ENCODE assay signal across 6 cellular contexts in genomic region chr17:50114849-50115357, GRCh38. TPM values are rescaled to one million over a fixed set of nuclear protein-coding genes. Genes with fewer than 3 reads are reported as not detected.
DNase-seq lines count a peak whose midpoint lies in the region; ATAC-seq and TF ChIP-seq lines count a peak whose summit lies in the region.

No MANE protein-coding gene starts in this region.

- TF ChIP-seq RAD21 in HCT116 (IDR thresholded peaks at IDR 0.05; ENCODE audit: low read depth) = no peak; the same call in 1 of the 2 replicates

- DNase-seq in AG09319 (ENCODE audit: extremely low read depth, low read depth) (no peak), HCT116 (ENCODE audit: low read depth, low spot score) (peak; percentile 66), SIG-M5 treated with dmso at 0.1 percent for 504 hours (lab: John Stamatoyannopoulos, UW; ENCODE audit: unreplicated experiment) (peak; percentile 82), foreskin melanocyte (peak; percentile 49), prostate gland (ENCODE audit: low spot score) (no peak)

- CTCF ChIA-PET in HCT116 (lab: Charles Lee) = interaction anchor here (1.1 to 6.8 kb wide), 11 partner anchors 9 to 85 kb away, joined by 3 to 55 read pairs (median 5); partner anchors contain the start of gene PDK2

- TF ChIP-seq CTCF in AG09319 (IDR thresholded peaks at IDR 0.05; ENCODE audit: low read depth, low read length) (peak; percentile 76), HCT116 (IDR thresholded peaks at IDR 0.05 in 2 of 3, conservative IDR thresholded peaks at IDR 0.05 in 1 of 3; ENCODE audit: borderline replicate concordance in 1 of 3, insufficient read depth in 1 of 3, low read depth in 2 of 3, low read length in 2 of 3) (peak; percentile 88 to 98 (median 92)), prostate gland (IDR thresholded peaks at IDR 0.05) (peak in 2 of 4 experiments; percentile 31 to 43)

- peak overlapping the region; percentile 35 for H3K4me2 ChIP-seq in HCT116 (ENCODE audit: low read length)

- WGBS in prostate gland = 26% methylated on average over 6 of the region's 6 CpGs

- H3K4me3 ChIP-seq in HCT116 (replicated peaks in 1 of 2; ENCODE audit: low read depth in 1 of 2, low read length in 2 of 2) (no peak overlapping the region), prostate gland (no peak overlapping the region)

- POLR2A ChIA-PET in HCT116 (lab: Charles Lee) = no interaction called here

- RAD21 ChIA-PET in HCT116 (lab: Charles Lee; ENCODE audit: low non-redundant PET in 1 of 2, low total read pairs in 2 of 2, uncharacterized antibody in 2 of 2, unreplicated experiment in 2 of 2) = no interaction called here

- ATAC-seq in HCT116 = peak; percentile 51
- no peak for ATAC-seq in HG02885 (IDR thresholded peaks at IDR 0.05; ENCODE audit: poor library complexity, unreplicated experiment)

- no peak overlapping the region for H3K9ac ChIP-seq in HCT116 (ENCODE audit: low read length)

- H3K9me2 ChIP-seq in HCT116 (ENCODE audit: insufficient read depth) = no peaks in the 10 kb centered on the region

- no peak overlapping the region for H3K27ac ChIP-seq in HCT116 (ENCODE audit: low read depth, low read length)
- H3K27ac ChIP-seq in prostate gland = no peak overlapping the region

- peaks cover 7 to 22% of the 10 kb centered on the region in 2 experiments; a peak in 3 of 4 replicates for H3K4me1 ChIP-seq in HCT116 (ENCODE audit: control insufficient read depth in 1 of 2, insufficient read depth in 2 of 2, low read length in 2 of 2)
- no peaks in the 10 kb centered on the region for H3K4me1 ChIP-seq in prostate gland (replicated peaks)

- H3K36me3 ChIP-seq in HCT116 (ENCODE audit: control insufficient read depth in 1 of 2, insufficient read depth in 2 of 2, low read length in 2 of 2) = no peaks in the 10 kb centered on the region
- no peaks in the 10 kb centered on the region for H3K36me3 ChIP-seq in prostate gland

- no TSS peak for BruUV-seq in HCT116 (replicated peaks; lab: Mats Ljungman, UMichigan)

- intact Hi-C loops in HCT116 (cut with micrococcal nuclease) = loop anchor here (2.0 kb wide), 1 partner anchor 46 kb away; no protein-coding TSS in a partner anchor
- intact Hi-C loops in prostate gland (cut with DNase I) = loop anchor here (2.0 to 5.0 kb wide), 2 partner anchors 37 to 46 kb away; partner anchors contain the start of gene PPP1R9B

- no peaks in the 10 kb centered on the region for H3K79me2 ChIP-seq in HCT116 (ENCODE audit: insufficient read depth, low read length)

- no peaks in the 10 kb centered on the region for H3K9me3 ChIP-seq in HCT116 (ENCODE audit: control insufficient read depth in 1 of 2, insufficient read depth in 1 of 2, low read depth in 1 of 2, low read length in 2 of 2)
- H3K9me3 ChIP-seq in prostate gland = no peaks in the 10 kb centered on the region

- no peaks in the 10 kb centered on the region for H4K20me1 ChIP-seq in HCT116 (ENCODE audit: insufficient read depth)

- TF ChIP-seq POLR2A in HCT116 (IDR thresholded peaks at IDR 0.05; ENCODE audit: borderline replicate concordance, extremely low read depth, insufficient read depth, insufficient read length) (no peak), prostate gland (IDR thresholded peaks at IDR 0.05) (no peak)

- peaks cover 6% of the 10 kb centered on the region; the same call in 1 of the 2 replicates for H3K27me3 ChIP-seq in HCT116 (ENCODE audit: insufficient read depth, low read length)
- no peaks in the 10 kb centered on the region for H3K27me3 ChIP-seq in prostate gland (replicated peaks; ENCODE audit: insufficient read depth)

- H2AFZ ChIP-seq in HCT116 (ENCODE audit: low read depth, low read length, poor library complexity, severe bottlenecking) = peak overlapping the region; percentile 34

TF ChIP-seq in HCT116, 20 proteins besides CTCF, POLR2A, EP300 and RAD21:
- TF ChIP-seq SRF (IDR thresholded peaks at IDR 0.05; ENCODE audit: low read depth) (no peak), YY1 (IDR thresholded peaks at IDR 0.05; ENCODE audit: extremely low read depth, insufficient replicate concordance, low read depth, low read length) (no peak), TCF7L2 (IDR thresholded peaks at IDR 0.05; ENCODE audit: borderline replicate concordance, extremely low read depth, insufficient read depth, insufficient read length) (no peak), POLR2AphosphoS5 (IDR thresholded peaks at IDR 0.05; ENCODE audit: low read depth, low read length) (no peak), SP1 (IDR thresholded peaks at IDR 0.05; ENCODE audit: low read depth) (no peak), EZH2phosphoT487 (IDR thresholded peaks at IDR 0.05; ENCODE audit: borderline replicate concordance) (no peak), ATF3 (IDR thresholded peaks at IDR 0.05) (no peak), MAX (IDR thresholded peaks at IDR 0.05) (no peak), ELF1 (IDR thresholded peaks at IDR 0.05; ENCODE audit: borderline replicate concordance, low read depth) (no peak), ZNF274 (IDR thresholded peaks at IDR 0.05; ENCODE audit: low read depth, low read length) (no peak), EZH2 (IDR thresholded peaks at IDR 0.05) (no peak)

RNA-seq across cellular contexts. Expression of gene SAMD14, which starts 15.1 kb away (rescaled TPM):
- total RNA-seq in HCT116 (2021; ENCODE audit: unreplicated experiment) (1.5 TPM), prostate gland (1 to 10 TPM; 2.5 to 7.4 TPM)
- polyA plus RNA-seq in HCT116 (2012) = 0.74 and 0.79 TPM in 2 replicates

RNA-seq across cellular contexts. Expression of gene PDK2, which starts 19.8 kb away (rescaled TPM):
- total RNA-seq in HCT116 (2021; ENCODE audit: unreplicated experiment) (39.1 TPM), prostate gland (10 to 100 TPM; 47.1 to 79.5 TPM)
- polyA plus RNA-seq in HCT116 (2012) = 62.1 and 68.9 TPM in 2 replicates

RNA-seq across cellular contexts. Expression of gene PPP1R9B, which starts 35.6 kb away (rescaled TPM):
- 112 TPM for total RNA-seq in HCT116 (2021; ENCODE audit: unreplicated experiment)
- polyA plus RNA-seq in HCT116 (2012) = 65.7 and 68.5 TPM in 2 replicates
- 10 to 100 TPM; 36.2 to 79.7 TPM for total RNA-seq in prostate gland

RNA-seq across cellular contexts. Expression of gene SGCA, which starts 50.9 kb away (rescaled TPM):
- 0.37 TPM for total RNA-seq in HCT116 (2021; ENCODE audit: unreplicated experiment)
- polyA plus RNA-seq in HCT116 (2012) = 0.21 and 0.56 TPM in 2 replicates
- 10 to 100 TPM; 13.9 to 19.4 TPM for total RNA-seq in prostate gland

RNA-seq across cellular contexts. Expression of gene ITGA3, which starts 59.0 kb away (rescaled TPM):
- total RNA-seq in HCT116 (2021; ENCODE audit: unreplicated experiment) = 392 TPM
- 522 and 560 TPM in 2 replicates for polyA plus RNA-seq in HCT116 (2012)
- total RNA-seq in prostate gland = 10 to 100 TPM; 67.0 to 71.3 TPM

Comparison
In these comparisons a context has a peak if more than half of its experiments do, and no peak if none do; other contexts are left out.
1. DNase-seq: peak in HCT116 (single experiment), SIG-M5 treated with dmso at 0.1 percent for 504 hours (single experiment) and foreskin melanocyte (single experiment); none in AG09319 (single experiment) and prostate gland (single experiment).